ENCODE assay signal across 27 cellular contexts in genomic region chr13:102566513-102566912, GRCh38. TPM values are rescaled to one million over a fixed set of nuclear protein-coding genes. Genes with fewer than 3 reads are reported as not detected.
DNase-seq lines count a peak whose midpoint lies in the region; ATAC-seq, FAIRE-seq and TF ChIP-seq lines count a peak whose summit lies in the region.
"Had no signal": no experiment of that assay in that cellular context is flagged by ENCODE, and none has a peak within 500 bp of the region (broad histone marks: within the 10 kb centered on the region; RNA-seq: fewer than 3 reads in every experiment).

No MANE protein-coding gene starts in this region.

- H3K4me2 ChIP-seq in HepG2 (ENCODE audit: low read depth, low read length), result no peak overlapping the region
- H3K4me2 ChIP-seq: BLaER1 had no signal

- intact Hi-C loops in right lobe of liver (cut with DNase I) (no loop called here), HepG2 (cut with micrococcal nuclease; ENCODE audit: unreplicated experiment) (no loop called here)

- no TSS peak for BruUV-seq in HepG2 (replicated peaks; lab: Mats Ljungman, UMichigan)

- in situ Hi-C loops in HepG2 (cut with HindIII; ENCODE audit: extremely low pct_ligation_motif_present, low pct_unique_long_range_greater_than_20kb) (loop anchor here (25.0 kb wide), 3 partner anchors 429 to 779 kb away; no protein-coding TSS in a partner anchor), KBM-7 (cut with MboI; ENCODE audit: low pct_unique_long_range_greater_than_20kb, low sequenced_read_pairs) (no loop called here)

- DNase-seq in right lobe of liver (peak in 2 of 3 donors; percentile 22 to 54), HepG2 (ENCODE audit: low spot score) (no peak), NCI-H69 (lab: John Stamatoyannopoulos, UW) (peak; percentile 16), left lobe of liver (ENCODE audit: low spot score) (peak; percentile 50), KBM-7 (no peak)
- no peak for DNase-seq in stimulated activated naive B cell treated with anti-CD40 and anti-IgM and Interleukin-4, amounts not matched to agents 10 μg/mL and 1 μg/mL and 100 μg/mL, for 72 hours
- DNase-seq: 8988T; ACHN; BE2C; C1 segment of cervical spinal cord; CD4-positive, alpha-beta memory T cell; CD4-positive, CD25-positive, alpha-beta regulatory T cell; CD8-positive, alpha-beta memory T cell; COR-L47; DMS 273 treated with DMSO at 0.1 percent for 48 hours; DMS153; DMS53; DMS79; DND-41; EL; GF-D8 had no signal

- peaks cover 0 to 18% (median 0%) of the 10 kb centered on the region in 4 donors for H3K4me1 ChIP-seq in right lobe of liver
- H3K4me1 ChIP-seq in HepG2 (ENCODE audit: insufficient read depth, low read length), result peaks cover 12% of the 10 kb centered on the region
- H3K4me1 ChIP-seq: BLaER1 had no signal

- no peak overlapping the region for H3K27ac ChIP-seq in right lobe of liver
- H3K27ac ChIP-seq in HepG2 (ENCODE audit: extremely low read length, insufficient read depth, low read length), result no peak overlapping the region
- H3K27ac ChIP-seq: BLaER1 had no signal

- TF ChIP-seq CTCF in right lobe of liver (IDR thresholded peaks at IDR 0.05) (no peak), HepG2 (CRISPR knock-in tag; IDR thresholded peaks at IDR 0.05) (no peak)

- TF ChIP-seq RAD21 in HepG2 (CRISPR knock-in tag; IDR thresholded peaks at IDR 0.05), result no peak

- H3K9me3 Mint-ChIP-seq in stimulated activated naive B cell treated with anti-CD40 and anti-IgM and Interleukin-4, amounts not matched to agents 10 μg/mL and 1 μg/mL and 100 μg/mL, for 72 hours, result peaks cover 0 to 1% of the 10 kb centered on the region in 2 donors
- H3K9me3 Mint-ChIP-seq: CD4-positive, CD25-positive, alpha-beta regulatory T cell had no signal

- no peaks in the 10 kb centered on the region for H3K36me3 Mint-ChIP-seq in stimulated activated naive B cell treated with anti-CD40 and anti-IgM and Interleukin-4, amounts not matched to agents 10 μg/mL and 1 μg/mL and 100 μg/mL, for 72 hours
- H3K36me3 Mint-ChIP-seq: CD14-positive monocyte; CD4-positive, alpha-beta memory T cell; CD4-positive, CD25-positive, alpha-beta regulatory T cell; CD8-positive, alpha-beta memory T cell had no signal

- WGBS in right lobe of liver (ENCODE audit: insufficient coverage, low coverage, low lambda C conversion rate, missing lambda C conversion rate), result 20% methylated on average over 1 of the region's 1 CpG
- WGBS in HepG2 (ENCODE audit: low lambda C conversion rate), result 3% methylated on average over 1 of the region's 1 CpG

- H3K4me3 ChIP-seq in right lobe of liver, result no peak overlapping the region
- no peak overlapping the region for H3K4me3 ChIP-seq in HepG2 (replicated peaks in 1 of 3; ENCODE audit: insufficient read depth in 1 of 3, low read depth in 2 of 3, low read length in 3 of 3)
- H3K4me3 ChIP-seq: BLaER1 had no signal

- H3K27me3 ChIP-seq in right lobe of liver (no peaks in the 10 kb centered on the region), HepG2 (ENCODE audit: control insufficient read depth in 1 of 2, insufficient read depth in 2 of 2, low read length in 2 of 2) (peaks cover 0 to 8% of the 10 kb centered on the region in 2 experiments; a peak in 1 of 5 replicates)
- H3K27me3 ChIP-seq: BE2C, BLaER1 had no signal

- FAIRE-seq in HepG2 (lab: Jason Lieb, UNC), result no peak
- FAIRE-seq: A204.1, G401.6, GM12891, GM19239 had no signal

- no peaks in the 10 kb centered on the region for H3K4me1 Mint-ChIP-seq in stimulated activated naive B cell treated with anti-CD40 and anti-IgM and Interleukin-4, amounts not matched to agents 10 μg/mL and 1 μg/mL and 100 μg/mL, for 72 hours
- H3K4me1 Mint-ChIP-seq: CD14-positive monocyte; CD4-positive, alpha-beta memory T cell; CD4-positive, CD25-positive, alpha-beta regulatory T cell; CD8-positive, alpha-beta memory T cell had no signal

- H3K4me3 Mint-ChIP-seq in stimulated activated naive B cell treated with anti-CD40 and anti-IgM and Interleukin-4, amounts not matched to agents 10 μg/mL and 1 μg/mL and 100 μg/mL, for 72 hours, result no peak overlapping the region
- H3K4me3 Mint-ChIP-seq: CD14-positive monocyte; CD4-positive, alpha-beta memory T cell; CD4-positive, CD25-positive, alpha-beta regulatory T cell; CD8-positive, alpha-beta memory T cell had no signal

- H2AFZ ChIP-seq in HepG2 (ENCODE audit: low read length), result no peak overlapping the region

- TF ChIP-seq POLR2A in right lobe of liver (IDR thresholded peaks at IDR 0.05) (no peak), HepG2 (IDR thresholded peaks at IDR 0.05; ENCODE audit: insufficient read depth in 1 of 2, low read depth in 2 of 2, low read length in 2 of 2) (no peak)

- CTCF ChIA-PET in HepG2 (lab: Yijun Ruan, JAX; ENCODE audit: low intra/inter-chr PET ratio, low total read pairs), result no interaction called here

- H3K36me3 ChIP-seq in right lobe of liver (no peaks in the 10 kb centered on the region), HepG2 (replicated peaks in 1 of 2; ENCODE audit: control insufficient read depth in 1 of 2, insufficient read depth in 2 of 2, low read length in 2 of 2) (no peaks in the 10 kb centered on the region)
- H3K36me3 ChIP-seq: BE2C, BLaER1 had no signal

- H4K20me1 ChIP-seq in HepG2 (ENCODE audit: insufficient read depth, low read length), result no peaks in the 10 kb centered on the region
- H4K20me1 ChIP-seq: BLaER1 had no signal

- peaks cover 18 to 25% of the 10 kb centered on the region in 2 donors for H3K27me3 Mint-ChIP-seq in stimulated activated naive B cell treated with anti-CD40 and anti-IgM and Interleukin-4, amounts not matched to agents 10 μg/mL and 1 μg/mL and 100 μg/mL, for 72 hours

- H3K27ac Mint-ChIP-seq in stimulated activated naive B cell treated with anti-CD40 and anti-IgM and Interleukin-4, amounts not matched to agents 10 μg/mL and 1 μg/mL and 100 μg/mL, for 72 hours, result no peak overlapping the region

- no peaks in the 10 kb centered on the region for H3K79me2 ChIP-seq in HepG2 (ENCODE audit: insufficient read depth, low read length)

- no peak overlapping the region for H3K9ac ChIP-seq in HepG2 (ENCODE audit: insufficient read depth, low read depth, low read length)
- H3K9ac ChIP-seq: BLaER1 had no signal

- H3K9me3 ChIP-seq in right lobe of liver (no peaks in the 10 kb centered on the region), HepG2 (ENCODE audit: low read length) (no peaks in the 10 kb centered on the region)
- H3K9me3 ChIP-seq: BE2C, BLaER1 had no signal

- ATAC-seq in right lobe of liver, result peak; percentile 63 to 82 (median 73)
- ATAC-seq in HepG2, result no peak
- ATAC-seq in left lobe of liver, result peak; percentile 75
- ATAC-seq in stimulated activated naive B cell treated with anti-CD40 and anti-IgM and Interleukin-4, amounts not matched to agents 10 μg/mL and 1 μg/mL and 100 μg/mL, for 72 hours (replicated peaks), result no peak

- TF ChIP-seq EP300 in HepG2 (IDR thresholded peaks at IDR 0.05; ENCODE audit: low read depth in 2 of 2, low read length in 2 of 2) (no peak), HepG2 (CRISPR knock-in tag; IDR thresholded peaks at IDR 0.05; ENCODE audit: borderline replicate concordance) (no peak)

- POLR2A ChIA-PET in HepG2 (lab: Yijun Ruan, JAX), result no interaction called here

TF ChIP-seq in HepG2, 621 proteins besides CTCF, POLR2A, EP300 and RAD21:
- TF ChIP-seq ZNF768 (CRISPR knock-in tag; IDR thresholded peaks at IDR 0.05), result no peak
- no peak for TF ChIP-seq E2F1 (CRISPR knock-in tag; IDR thresholded peaks at IDR 0.05)
- TF ChIP-seq ZNF790 (CRISPR knock-in tag; IDR thresholded peaks at IDR 0.05; ENCODE audit: borderline replicate concordance), result no peak
- no peak for TF ChIP-seq SAFB2 (CRISPR knock-in tag; IDR thresholded peaks at IDR 0.05; ENCODE audit: borderline replicate concordance, low read depth)

RNA-seq across cellular contexts. Expression of gene TPP2, which starts 30.3 kb away (rescaled TPM):
- 10 to 100 TPM; 18.4 to 35.3 (median 28.4) TPM for total RNA-seq in right lobe of liver
- 52.1 and 71.7 TPM in 2 replicates for total RNA-seq in HepG2 (2016; rRNA removed; fragmentation: Illumina TruSeq; extraction: Trizol)
- total RNA-seq in HepG2 (2016; cell fraction: cytosol; rRNA removed; fragmentation: Illumina TruSeq; extraction: Trizol; ENCODE audit: low read depth), result 4.5 and 7.4 TPM in 2 replicates
- 52.2 and 73.2 TPM in 2 replicates for total RNA-seq in HepG2 (2016; cell fraction: insoluble cytoplasmic fraction; rRNA removed; fragmentation: Illumina TruSeq; extraction: Trizol)
- total RNA-seq in HepG2 (2016; cell fraction: membrane; rRNA removed; fragmentation: Illumina TruSeq; extraction: Trizol), result 13.5 and 14.1 TPM in 2 replicates
- 75.0 and 80.5 TPM in 2 replicates for total RNA-seq in HepG2 (2016; cell fraction: nucleus; rRNA removed; fragmentation: Illumina TruSeq; extraction: Trizol)
- polyA plus RNA-seq in HepG2 (2011; rRNA removed), result 14.6 and 16.4 TPM in 2 replicates
- polyA plus RNA-seq in HepG2 (2011; cell fraction: cytosol; rRNA removed), result 5.3 and 7.5 TPM in 2 replicates
- polyA plus RNA-seq in HepG2 (2011; cell fraction: nucleus; rRNA removed), result 30.3 and 38.4 TPM in 2 replicates
- polyA plus RNA-seq in HepG2 (2012), result 20.4 and 22.7 TPM in 2 replicates
- 2.0 and 2.9 TPM in 2 replicates for polyA plus RNA-seq in HepG2 (2016; cell fraction: cytosol; fragmentation: Illumina TruSeq; extraction: Trizol; ENCODE audit: low read depth)
- 48.8 and 48.9 TPM in 2 replicates for polyA plus RNA-seq in HepG2 (2016; cell fraction: insoluble cytoplasmic fraction; fragmentation: Illumina TruSeq; extraction: Trizol; ENCODE audit: low read depth)
- 5.2 TPM in 2 replicates for polyA plus RNA-seq in HepG2 (2016; cell fraction: membrane; fragmentation: Illumina TruSeq; extraction: Trizol; ENCODE audit: low read depth)
- 97.8 and 99.2 TPM in 2 replicates for polyA plus RNA-seq in HepG2 (2016; cell fraction: nucleus; fragmentation: Illumina TruSeq; extraction: Trizol; ENCODE audit: insufficient read depth, low read depth)
- polyA minus RNA-seq in HepG2 (2011; rRNA and poly(A)+ RNA removed; ENCODE audit: low replicate concordance), result 11.5 and 23.1 TPM in 2 replicates
- polyA minus RNA-seq in HepG2 (2011; cell fraction: cytosol; rRNA and poly(A)+ RNA removed), result 16.0 and 19.1 TPM in 2 replicates
- polyA minus RNA-seq in HepG2 (2011; cell fraction: nucleus; rRNA and poly(A)+ RNA removed), result 109 and 114 TPM in 2 replicates
- 20.3 TPM for total RNA-seq in left lobe of liver

Comparison
In these comparisons a context has a peak if more than half of its experiments do, and no peak if none do; other contexts are left out.
1. ATAC-seq: peak in right lobe of liver (4 of 4) and left lobe of liver (single experiment); none in HepG2 (single experiment) and stimulated activated naive B cell treated with anti-CD40 and anti-IgM and Interleukin-4, amounts not matched to agents 10 μg/mL and 1 μg/mL and 100 μg/mL, for 72 hours (0 of 2).
2. DNase-seq: peak in right lobe of liver (2 of 3), NCI-H69 (single experiment) and left lobe of liver (single experiment); none in HepG2 (single experiment), KBM-7 (single experiment) and stimulated activated naive B cell treated with anti-CD40 and anti-IgM and Interleukin-4, amounts not matched to agents 10 μg/mL and 1 μg/mL and 100 μg/mL, for 72 hours (single experiment).